ENCODE assay signal across 16 cellular contexts in genomic region chr3:16474304-16474703, GRCh38. TPM values are rescaled to one million over a fixed set of nuclear protein-coding genes. Genes with fewer than 3 reads are reported as not detected.
DNase-seq lines count a peak whose midpoint lies in the region; ATAC-seq and TF ChIP-seq lines count a peak whose summit lies in the region.
"Had no signal": no experiment of that assay in that cellular context is flagged by ENCODE, and none has a peak within 500 bp of the region (broad histone marks: within the 10 kb centered on the region; RNA-seq: fewer than 3 reads in every experiment).

No MANE protein-coding gene starts in this region.

- TF ChIP-seq CTCF in AG10803 (conservative IDR thresholded peaks at IDR 0.05; ENCODE audit: low read length) (no peak), cardiac fibroblast (IDR thresholded peaks at IDR 0.05; ENCODE audit: low read depth, low read length) (no peak)

- H3K4me1 ChIP-seq in mesodermal cell (ENCODE audit: control insufficient read depth, insufficient read depth, low read length, poor library complexity, severe bottlenecking), result peaks cover 28% of the 10 kb centered on the region

- peaks cover 12% of the 10 kb centered on the region for H3K9me3 ChIP-seq in mesodermal cell (ENCODE audit: control insufficient read depth, low read length)

- DNase-seq in AG10803 (ENCODE audit: low read depth), result peak; percentile 33
- DNase-seq in M059J (ENCODE audit: low read depth), result peak; percentile 72
- DNase-seq in cardiac fibroblast (ENCODE audit: low read depth in 2 of 2), result peak; percentile 55 to 71
- no peak for DNase-seq in stimulated activated CD4-positive, alpha-beta T cell treated with anti-CD3 and anti-CD28 coated beads, Interleukin-1b, Interleukin-23, amount 100 ng/mL, for 48 hours
- DNase-seq in left colon, result no peak
- DNase-seq in activated CD4-positive, alpha-beta T cell treated with anti-CD3 and anti-CD28 coated beads, Interleukin-2, amount 50 U/mL, for 4 hours, result no peak
- no peak for DNase-seq in OCI-M1 (lab: John Stamatoyannopoulos, UW)
- DNase-seq: activated CD4-positive, alpha-beta T cell treated with anti-CD3 and anti-CD28 coated beads for 36 hours; erythroblast; NCI-H526; stomach; T-helper 17 cell had no signal

- ATAC-seq in left colon, result no peak
- ATAC-seq: activated CD4-positive, alpha-beta T cell treated with anti-CD3 and anti-CD28 coated beads for 36 hours; HCT116; T-helper 17 cell had no signal

- H3K27ac ChIP-seq in mesodermal cell (ENCODE audit: low read depth, low read length, severe bottlenecking), result peak overlapping the region; percentile 6
- H3K27ac ChIP-seq: coronary artery, skin epidermis, stomach had no signal

- no peak overlapping the region for H3K4me3 ChIP-seq in AG10803 (ENCODE audit: low read length)
- no peak overlapping the region for H3K4me3 ChIP-seq in cardiac fibroblast (replicated peaks in 1 of 2; ENCODE audit: low read depth in 2 of 2, low read length in 2 of 2)
- H3K4me3 ChIP-seq in mesodermal cell (ENCODE audit: extremely low read depth, insufficient read depth, low read length, poor library complexity, severe bottlenecking), result no peak overlapping the region
- H3K4me3 ChIP-seq: coronary artery, skin epidermis, stomach had no signal

- intact Hi-C loops in left colon (cut with DNase I, micrococcal nuclease), result no loop called here

- H3K36me3 ChIP-seq in mesodermal cell (ENCODE audit: control insufficient read depth, insufficient read depth, low read length), result peaks cover 23% of the 10 kb centered on the region

- 71% methylated on average over 1 of the region's 1 CpG; no CpG with 5 or more reads in 1 of the 2 experiments for WGBS in mesodermal cell (ENCODE audit: insufficient coverage in 2 of 2), 2 experiments

RNA-seq across cellular contexts. Expression of gene RFTN1, which starts 39.2 kb away (rescaled TPM):
- total RNA-seq in M059J (2014; rRNA removed; shearing (Covaris generic)), result 26.4 and 39.3 TPM in 2 replicates
- polyA plus RNA-seq in mesodermal cell (2013, experiment 1 of 2), result 23.4 TPM
- 18.4 TPM for polyA plus RNA-seq in mesodermal cell (2013, experiment 2 of 2)
- 1 to 10 TPM; 5.3 to 10.0 TPM for total RNA-seq in left colon

Comparison
In these comparisons a context has a peak if more than half of its experiments do, and no peak if none do; other contexts are left out.
1. DNase-seq: peak in AG10803 (single experiment), M059J (single experiment) and cardiac fibroblast (2 of 2); none in stimulated activated CD4-positive, alpha-beta T cell treated with anti-CD3 and anti-CD28 coated beads, Interleukin-1b, Interleukin-23, amount 100 ng/mL, for 48 hours (single experiment), left colon (0 of 2), activated CD4-positive, alpha-beta T cell treated with anti-CD3 and anti-CD28 coated beads, Interleukin-2, amount 50 U/mL, for 4 hours (0 of 2) and OCI-M1 (single experiment).